ENCODE assay signal across 29 cellular contexts in the genomic region with DNA sequence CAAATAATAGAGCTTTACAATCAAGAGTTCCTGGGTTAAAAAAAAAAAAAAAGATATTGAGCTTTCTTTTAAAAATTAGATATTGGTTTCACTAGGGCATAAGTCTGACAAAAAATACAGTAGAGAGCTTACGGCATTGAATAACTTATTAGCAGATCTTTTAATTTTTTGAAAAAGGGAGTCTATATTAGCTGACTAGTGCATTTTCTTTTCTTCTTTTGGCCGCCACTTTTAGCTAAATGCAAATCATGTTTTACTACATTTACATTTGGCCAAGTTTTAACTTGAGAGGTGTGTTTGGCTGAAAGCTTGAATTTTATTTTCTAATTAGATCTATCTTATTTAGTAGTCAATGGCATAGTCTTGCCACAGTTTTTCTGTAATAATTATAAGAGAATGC. TPM values are rescaled to one million over a fixed set of nuclear protein-coding genes. Genes with fewer than 3 reads are reported as not detected.
"Had no signal": no experiment of that assay in that cellular context is flagged by ENCODE, and none has a peak within 500 bp of the region (broad histone marks: within the 10 kb centered on the region; RNA-seq: fewer than 3 reads in every experiment).

No MANE protein-coding gene starts in this region.

- H3K9me3 Mint-ChIP-seq: activated CD4-positive, alpha-beta T cell treated with anti-CD3 and anti-CD28 coated beads, Interleukin-2, amount 10 ng/mL, durations not matched to agents 7 days and 5 days; activated CD8-positive, alpha-beta T cell treated with anti-CD3 and anti-CD28 coated beads for 36 hours; activated T-cell treated with anti-CD3 and anti-CD28 coated beads, Interleukin-2, amount 50 U/mL, for 72 hours; natural killer cell treated with Interleukin-12 subunit alpha and Interleukin-12 subunit beta and Interleukin-15 and Interleukin-18, amount 100 ng/mL, for 72 hours; type B pancreatic cell had no signal

- H3K9me3 ChIP-seq: gastroesophageal sphincter, lower lobe of right lung, mucosa of descending colon, ovary, uterus had no signal

- H3K27me3 Mint-ChIP-seq: activated CD4-positive, alpha-beta T cell treated with anti-CD3 and anti-CD28 coated beads, Interleukin-2, amount 10 ng/mL, durations not matched to agents 7 days and 5 days; activated CD8-positive, alpha-beta memory T cell treated with anti-CD3 and anti-CD28 coated beads, Interleukin-2, amount 10 ng/mL, durations not matched to agents 7 days and 5 days; activated CD8-positive, alpha-beta T cell treated with anti-CD3 and anti-CD28 coated beads for 36 hours; activated naive CD8-positive, alpha-beta T cell; natural killer cell treated with Interleukin-12 subunit alpha and Interleukin-12 subunit beta and Interleukin-15 and Interleukin-18, amount 100 ng/mL, for 72 hours; progenitor cell of endocrine pancreas; stimulated activated naive CD8-positive, alpha-beta T cell treated with anti-CD3 and anti-CD28 coated beads, Interleukin-15, Interleukin-2, amounts not matched to agents 100 ng/mL and 50 ng/mL, for 24 hours; type B pancreatic cell had no signal

- H3K36me3 ChIP-seq: gastroesophageal sphincter, lower lobe of right lung, ovary, uterus had no signal

- H3K4me3 ChIP-seq: gastroesophageal sphincter, hepatocyte, lower lobe of right lung, mucosa of descending colon, ovary, skin epidermis, uterus had no signal

- H3K4me1 ChIP-seq: gastroesophageal sphincter, lower lobe of right lung, uterus had no signal

- H3K27ac ChIP-seq: epithelial cell of prostate, gastroesophageal sphincter, hepatocyte, lower lobe of right lung, ovary, skin epidermis, uterus, VCaP had no signal

- DNase-seq: activated CD4-positive, alpha-beta T cell treated with anti-CD3 and anti-CD28 coated beads, Interleukin-2, amount 10 ng/mL, durations not matched to agents 7 days and 5 days; activated CD8-positive, alpha-beta memory T cell treated with anti-CD3 and anti-CD28 coated beads, Interleukin-2, amount 10 ng/mL, durations not matched to agents 7 days and 5 days; activated CD8-positive, alpha-beta T cell treated with anti-CD3 and anti-CD28 coated beads for 36 hours; activated naive CD4-positive, alpha-beta T cell; activated T-cell treated with anti-CD3 and anti-CD28 coated beads, Interleukin-2, amount 50 U/mL, for 72 hours; anterior cingulate cortex; dermis blood vessel endothelial cell; effector CD4-positive, alpha-beta T cell; immature natural killer cell; kidney glomerular epithelial cell; lower lobe of right lung; ovary; stimulated activated CD4-positive, alpha-beta T cell treated with anti-CD3 and anti-CD28 coated beads, Interleukin-4, amount 100 ng/mL, for 24 hours; uterus had no signal

- H3K27me3 ChIP-seq: gastroesophageal sphincter, hepatocyte, ovary, uterus had no signal

- H3K27ac Mint-ChIP-seq: activated CD4-positive, alpha-beta T cell treated with anti-CD3 and anti-CD28 coated beads, Interleukin-2, amount 10 ng/mL, durations not matched to agents 7 days and 5 days; activated CD8-positive, alpha-beta memory T cell treated with anti-CD3 and anti-CD28 coated beads, Interleukin-2, amount 10 ng/mL, durations not matched to agents 7 days and 5 days; activated CD8-positive, alpha-beta T cell treated with anti-CD3 and anti-CD28 coated beads for 36 hours; activated naive CD8-positive, alpha-beta T cell; activated T-cell treated with anti-CD3 and anti-CD28 coated beads, Interleukin-2, amount 50 U/mL, for 72 hours; immature natural killer cell; natural killer cell treated with Interleukin-12 subunit alpha and Interleukin-12 subunit beta and Interleukin-15 and Interleukin-18, amount 100 ng/mL, for 72 hours; progenitor cell of endocrine pancreas; stimulated activated effector memory CD8-positive, alpha-beta T cell treated with anti-CD3 and anti-CD28 coated beads, Interleukin-12 subunit alpha, Interleukin-12 subunit beta, amount 100 ng/mL, for 72 hours; stimulated activated naive CD8-positive, alpha-beta T cell treated with anti-CD3 and anti-CD28 coated beads, Interleukin-15, Interleukin-2, amounts not matched to agents 100 ng/mL and 50 ng/mL, for 24 hours; type B pancreatic cell had no signal

- ATAC-seq: activated CD4-positive, CD25-positive, alpha-beta regulatory T cell treated with anti-CD3 and anti-CD28 coated beads, Interleukin-2, amount 50 U/mL, for 24 hours; activated CD8-positive, alpha-beta memory T cell treated with anti-CD3 and anti-CD28 coated beads, Interleukin-2, amount 10 ng/mL, durations not matched to agents 7 days and 5 days; activated CD8-positive, alpha-beta T cell treated with anti-CD3 and anti-CD28 coated beads for 36 hours; activated T-cell treated with anti-CD3 and anti-CD28 coated beads, Interleukin-2, amount 50 U/mL, for 72 hours; gastroesophageal sphincter; lower lobe of right lung; natural killer cell treated with Interleukin-12 subunit alpha and Interleukin-12 subunit beta and Interleukin-15 and Interleukin-18, amount 100 ng/mL, for 72 hours; sciatic nerve; stimulated activated effector memory CD8-positive, alpha-beta T cell treated with anti-CD3 and anti-CD28 coated beads, Interleukin-12 subunit alpha, Interleukin-12 subunit beta, amount 100 ng/mL, for 72 hours had no signal

- H3K36me3 Mint-ChIP-seq: activated CD8-positive, alpha-beta memory T cell treated with anti-CD3 and anti-CD28 coated beads, Interleukin-2, amount 10 ng/mL, durations not matched to agents 7 days and 5 days; activated naive CD8-positive, alpha-beta T cell; immature natural killer cell; natural killer cell treated with Interleukin-12 subunit alpha and Interleukin-12 subunit beta and Interleukin-15 and Interleukin-18, amount 100 ng/mL, for 72 hours; stimulated activated effector memory CD8-positive, alpha-beta T cell treated with anti-CD3 and anti-CD28 coated beads, Interleukin-12 subunit alpha, Interleukin-12 subunit beta, amount 100 ng/mL, for 72 hours; type B pancreatic cell had no signal

- H3K4me1 Mint-ChIP-seq: activated CD4-positive, alpha-beta T cell treated with anti-CD3 and anti-CD28 coated beads, Interleukin-2, amount 10 ng/mL, durations not matched to agents 7 days and 5 days; activated CD8-positive, alpha-beta memory T cell treated with anti-CD3 and anti-CD28 coated beads, Interleukin-2, amount 10 ng/mL, durations not matched to agents 7 days and 5 days; immature natural killer cell; stimulated activated effector memory CD8-positive, alpha-beta T cell treated with anti-CD3 and anti-CD28 coated beads, Interleukin-12 subunit alpha, Interleukin-12 subunit beta, amount 100 ng/mL, for 72 hours had no signal

- H3K4me3 Mint-ChIP-seq: activated CD4-positive, alpha-beta T cell treated with anti-CD3 and anti-CD28 coated beads, Interleukin-2, amount 10 ng/mL, durations not matched to agents 7 days and 5 days; activated CD8-positive, alpha-beta memory T cell treated with anti-CD3 and anti-CD28 coated beads, Interleukin-2, amount 10 ng/mL, durations not matched to agents 7 days and 5 days; activated CD8-positive, alpha-beta T cell treated with anti-CD3 and anti-CD28 coated beads for 36 hours; activated naive CD8-positive, alpha-beta T cell; activated T-cell treated with anti-CD3 and anti-CD28 coated beads, Interleukin-2, amount 50 U/mL, for 72 hours; immature natural killer cell; natural killer cell treated with Interleukin-12 subunit alpha and Interleukin-12 subunit beta and Interleukin-15 and Interleukin-18, amount 100 ng/mL, for 72 hours; stimulated activated effector memory CD8-positive, alpha-beta T cell treated with anti-CD3 and anti-CD28 coated beads, Interleukin-12 subunit alpha, Interleukin-12 subunit beta, amount 100 ng/mL, for 72 hours; stimulated activated naive CD8-positive, alpha-beta T cell treated with anti-CD3 and anti-CD28 coated beads, Interleukin-15, Interleukin-2, amounts not matched to agents 100 ng/mL and 50 ng/mL, for 24 hours; type B pancreatic cell had no signal

RNA-seq across cellular contexts. Expression of gene SPRY2, which starts 43.4 kb away (rescaled TPM):
- total RNA-seq: activated CD4-positive, alpha-beta T cell treated with anti-CD3 and anti-CD28 coated beads, Interleukin-2, amount 10 ng/mL, durations not matched to agents 7 days and 5 days; T-helper 1 cell treated with Interleukin-12 subunit alpha and Interleukin-12 subunit beta and Interleukin-4 antibody, amounts not matched to agents 30 ng/mL and 1 ng/mL, for 36 hours had no signal
